Comparison of ENCODE assay signal across 8 cellular contexts in genomic region chr19:913080-913748, GRCh38. TPM values are rescaled to one million over a fixed set of nuclear protein-coding genes. Genes with fewer than 3 reads are reported as not detected.
A peak's percentile ranks its signal among the peaks of the same experiment; 100 is the strongest.
DNase-seq lines count a peak whose midpoint lies in the region; ATAC-seq, FAIRE-seq and TF ChIP-seq lines count a peak whose summit lies in the region.

Gene R3HDM4 (minus strand): TSS chr19:913219. CDS start chr19:913157, 62 bp downstream.

- H3K4me1 ChIP-seq in left ventricle myocardium inferior (peaks cover 33% of the 10 kb centered on the region), upper lobe of right lung (peaks cover 38% of the 10 kb centered on the region)

- H3K27me3 ChIP-seq in left ventricle myocardium inferior (ENCODE audit: low read depth) = peaks cover 22% of the 10 kb centered on the region
- H3K27me3 ChIP-seq in upper lobe of right lung = peaks cover 24% of the 10 kb centered on the region

- no peaks in the 10 kb centered on the region for H3K27me3 Mint-ChIP-seq in T-helper 1 cell treated with Interleukin-12 subunit alpha and Interleukin-12 subunit beta and Interleukin-4 antibody, amounts not matched to agents 30 μg/mL and 1 μg/mL, for 36 hours (ENCODE audit: low read depth)

- TF ChIP-seq CTCF in left ventricle myocardium inferior (IDR thresholded peaks at IDR 0.05; ENCODE audit: borderline replicate concordance) = no peak
- TF ChIP-seq CTCF in upper lobe of right lung (IDR thresholded peaks at IDR 0.05) = no peak

- DNase-seq in NCI-H1417 (lab: John Stamatoyannopoulos, UW) (peak; percentile 65 to 84 (median 80)), NCI-H1417 treated with DMSO at 0.1 percent for 48 hours (lab: John Stamatoyannopoulos, UW) (no peak), HTR-8/SVneo (ENCODE audit: insufficient read length, low spot score) (no peak), amniotic stem cell (lab: John Stamatoyannopoulos, UW) (peak; percentile 56), left ventricle myocardium inferior (peak; percentile 87), posterior vena cava (ENCODE audit: low spot score) (peak; percentile 95), upper lobe of right lung (peak; percentile 93)

- H3K9me3 ChIP-seq in left ventricle myocardium inferior (replicated peaks) (no peaks in the 10 kb centered on the region), upper lobe of right lung (no peaks in the 10 kb centered on the region)

- peaks cover 11% of the 10 kb centered on the region for H3K36me3 Mint-ChIP-seq in T-helper 1 cell treated with Interleukin-12 subunit alpha and Interleukin-12 subunit beta and Interleukin-4 antibody, amounts not matched to agents 30 μg/mL and 1 μg/mL, for 36 hours (ENCODE audit: low read depth)

- ATAC-seq in upper lobe of right lung = peak; percentile 84

- peak within 1 kb of the TSS; percentile 87 for H3K4me3 Mint-ChIP-seq in T-helper 1 cell treated with Interleukin-12 subunit alpha and Interleukin-12 subunit beta and Interleukin-4 antibody, amounts not matched to agents 30 μg/mL and 1 μg/mL, for 36 hours

- H3K4me1 Mint-ChIP-seq in T-helper 1 cell treated with Interleukin-12 subunit alpha and Interleukin-12 subunit beta and Interleukin-4 antibody, amounts not matched to agents 30 μg/mL and 1 μg/mL, for 36 hours (ENCODE audit: low read depth) = peaks cover 24% of the 10 kb centered on the region

- H3K27ac Mint-ChIP-seq in T-helper 1 cell treated with Interleukin-12 subunit alpha and Interleukin-12 subunit beta and Interleukin-4 antibody, amounts not matched to agents 30 μg/mL and 1 μg/mL, for 36 hours = peak within 1 kb of the TSS; percentile 89

- peak within 1 kb of the TSS; percentile 97 for H3K4me3 ChIP-seq in left ventricle myocardium inferior
- H3K4me3 ChIP-seq in upper lobe of right lung = peak within 1 kb of the TSS; percentile 83

- H3K9me3 Mint-ChIP-seq in T-helper 1 cell treated with Interleukin-12 subunit alpha and Interleukin-12 subunit beta and Interleukin-4 antibody, amounts not matched to agents 30 μg/mL and 1 μg/mL, for 36 hours = no peaks in the 10 kb centered on the region

- H3K36me3 ChIP-seq in left ventricle myocardium inferior (no peaks in the 10 kb centered on the region), upper lobe of right lung (no peaks in the 10 kb centered on the region)

- peak; percentile 57 for FAIRE-seq in HTR-8/SVneo (lab: Jason Lieb, UNC)

- intact Hi-C loops in left ventricle myocardium inferior (cut with micrococcal nuclease) = no loop called here
- intact Hi-C loops in posterior vena cava (cut with DNase I) = no loop called here
- intact Hi-C loops in upper lobe of right lung (cut with DNase I) = no loop called here

- H3K27ac ChIP-seq in left ventricle myocardium inferior (replicated peaks) (peak within 1 kb of the TSS; percentile 92), upper lobe of right lung (peak within 1 kb of the TSS; percentile 94)

RNA-seq across cellular contexts. Expression of gene R3HDM4, which starts in this region (rescaled TPM):
- total RNA-seq in left ventricle myocardium inferior = 21.6 TPM
- 10 to 100 TPM; 36.2 to 41.5 TPM for total RNA-seq in posterior vena cava
- total RNA-seq in upper lobe of right lung = 50.7 TPM

Comparison
In these comparisons a context has a peak if more than half of its experiments do, and no peak if none do; other contexts are left out.
1. DNase-seq: peak in NCI-H1417 (3 of 3), amniotic stem cell (single experiment), left ventricle myocardium inferior (single experiment), posterior vena cava (single experiment) and upper lobe of right lung (single experiment); none in NCI-H1417 treated with DMSO at 0.1 percent for 48 hours (single experiment) and HTR-8/SVneo (single experiment).